Comparison of ENCODE assay signal across 14 cellular contexts in the genomic region with DNA sequence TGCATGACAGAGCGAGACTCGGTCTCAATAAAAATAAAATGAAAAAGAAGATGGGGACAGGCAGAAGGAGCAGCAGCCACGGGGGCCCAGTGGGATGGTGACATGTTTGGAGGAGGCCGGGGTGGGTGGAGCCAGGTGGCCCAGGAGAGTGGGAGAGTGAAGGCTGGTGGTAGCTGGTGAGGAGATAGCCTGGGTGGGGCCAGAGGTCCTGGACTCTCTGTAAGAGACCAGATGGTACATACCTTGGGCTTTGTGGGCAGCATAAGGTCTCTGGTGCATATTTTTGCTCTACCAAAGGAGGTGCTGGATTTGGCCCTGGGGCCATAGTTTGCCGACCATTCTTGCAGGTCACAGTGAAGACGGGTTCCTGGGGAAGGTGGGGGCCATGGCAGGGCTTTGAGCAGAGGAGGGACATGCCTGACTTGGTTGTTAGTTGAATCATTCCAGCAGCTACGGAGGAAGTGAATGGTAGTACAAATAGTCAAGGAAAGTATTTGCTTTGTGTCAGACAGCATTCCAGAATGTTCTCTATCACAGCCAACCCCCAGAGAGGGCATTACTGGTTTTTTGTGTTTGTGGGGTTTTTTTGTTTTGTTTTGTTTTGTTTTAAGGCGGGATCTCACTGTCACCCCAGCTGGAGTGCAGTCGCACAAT.
A peak's percentile ranks its signal among the peaks of the same experiment; 100 is the strongest.
DNase-seq lines count a peak whose midpoint lies in the region; ATAC-seq and TF ChIP-seq lines count a peak whose summit lies in the region.
"Had no signal": no experiment of that assay in that cellular context is flagged by ENCODE, and none has a peak within 500 bp of the region (broad histone marks: within the 10 kb centered on the region; RNA-seq: fewer than 3 reads in every experiment).

No MANE protein-coding gene starts in this region.

- peak overlapping the region; percentile 17 for H3K27ac ChIP-seq in CD4-positive, alpha-beta T cell (ENCODE audit: low read depth, low read length)
- H3K27ac ChIP-seq in RWPE1 = peak overlapping the region; percentile 54
- H3K27ac ChIP-seq in neural progenitor cell = no peak overlapping the region
- H3K27ac ChIP-seq in MM.1S (ENCODE audit: low read length) = no peak overlapping the region
- H3K27ac ChIP-seq: gastrocnemius medialis had no signal

- no peak for ATAC-seq in CD4-positive, alpha-beta T cell (ENCODE audit: poor library complexity)
- ATAC-seq in HG03342 (IDR thresholded peaks at IDR 0.05; ENCODE audit: unreplicated experiment) = no peak
- ATAC-seq: gastrocnemius medialis, left cardiac atrium had no signal

- H3K36me3 ChIP-seq in neural progenitor cell (no peaks in the 10 kb centered on the region), MM.1S (replicated peaks; ENCODE audit: insufficient read depth, low read length) (no peaks in the 10 kb centered on the region)

- CTCF ChIA-PET in CD4-positive, alpha-beta T cell (lab: Charles Lee) = no interaction called here
- CTCF ChIA-PET in RWPE1 (lab: Yijun Ruan, JAX) = no interaction called here

- intact Hi-C loops in CD4-positive, alpha-beta T cell (cut with DNase I, micrococcal nuclease) = loop anchor here in 1 of 2 experiments (2.0 kb wide), 1 partner anchor 15 kb away; no protein-coding TSS in a partner anchor

- H3K4me1 Mint-ChIP-seq in CD4-positive, alpha-beta T cell (ENCODE audit: low read depth) = peaks cover 26% of the 10 kb centered on the region
- peaks cover 3% of the 10 kb centered on the region for H3K4me1 Mint-ChIP-seq in neural progenitor cell

- DNase-seq in CD4-positive, alpha-beta T cell = no peak
- no peak for DNase-seq in RWPE1 (ENCODE audit: low spot score)
- DNase-seq in choroid plexus epithelial cell (ENCODE audit: low read depth) = peak; percentile 58
- DNase-seq in neural progenitor cell (ENCODE audit: low spot score) = no peak
- DNase-seq in MM.1S = no peak
- no peak for DNase-seq in GF-D8 (lab: John Stamatoyannopoulos, UW)
- no peak for DNase-seq in H4 (ENCODE audit: low spot score)
- DNase-seq: dorsolateral prefrontal cortex, gastrocnemius medialis, left cardiac atrium, MV-4-11, occipital lobe, SHP77 had no signal

- H4K20me1 ChIP-seq in neural progenitor cell (ENCODE audit: low read depth) (peaks cover 17% of the 10 kb centered on the region), MM.1S (ENCODE audit: insufficient read depth, low read length) (no peaks in the 10 kb centered on the region)

- no peaks in the 10 kb centered on the region for H3K27me3 ChIP-seq in CD4-positive, alpha-beta T cell (ENCODE audit: control insufficient read depth, insufficient read depth, low read length)
- H3K27me3 ChIP-seq in neural progenitor cell = no peaks in the 10 kb centered on the region
- H3K27me3 ChIP-seq in MM.1S (replicated peaks; ENCODE audit: insufficient read depth, low read length) = no peaks in the 10 kb centered on the region
- H3K27me3 ChIP-seq: dorsolateral prefrontal cortex, gastrocnemius medialis had no signal

- H3K27ac Mint-ChIP-seq in CD4-positive, alpha-beta T cell = peak overlapping the region; percentile 72
- H3K27ac Mint-ChIP-seq in neural progenitor cell = peak overlapping the region; percentile 93

- H3K79me2 ChIP-seq in neural progenitor cell (ENCODE audit: low read depth) (peaks cover 37% of the 10 kb centered on the region), MM.1S (ENCODE audit: low read length) (peaks cover 51% of the 10 kb centered on the region)

- H3K9ac ChIP-seq in neural progenitor cell (no peak overlapping the region), MM.1S (ENCODE audit: low read length) (no peak overlapping the region)

- no peaks in the 10 kb centered on the region for H3F3A ChIP-seq in neural progenitor cell (ENCODE audit: low read depth)
- H3F3A ChIP-seq in MM.1S (ENCODE audit: insufficient read depth, low read length) = no peaks in the 10 kb centered on the region

- no peak overlapping the region for H2AFZ ChIP-seq in neural progenitor cell (replicated peaks)
- no peak overlapping the region for H2AFZ ChIP-seq in MM.1S (ENCODE audit: low read length)

- H3K4me3 ChIP-seq in choroid plexus epithelial cell (ENCODE audit: low read depth, low read length) (no peak overlapping the region), neural progenitor cell (no peak overlapping the region), MM.1S (ENCODE audit: low read length) (no peak overlapping the region)
- H3K4me3 ChIP-seq: dorsolateral prefrontal cortex, gastrocnemius medialis had no signal

- POLR2A ChIA-PET in CD4-positive, alpha-beta T cell (lab: Charles Lee) = no interaction called here
- POLR2A ChIA-PET in RWPE1 (lab: Yijun Ruan, JAX; ENCODE audit: low non-redundant PET) = interaction anchor here (0.6 kb wide), 1 partner anchor 8 kb away, joined by 4 read pairs; no protein-coding TSS in a partner anchor

- H3K4me2 ChIP-seq in neural progenitor cell (no peak overlapping the region), MM.1S (ENCODE audit: low read depth, low read length) (no peak overlapping the region)

- H3K9me3 Mint-ChIP-seq in CD4-positive, alpha-beta T cell = no peaks in the 10 kb centered on the region
- H3K9me3 Mint-ChIP-seq in neural progenitor cell = no peaks in the 10 kb centered on the region

- H3K36me3 Mint-ChIP-seq in CD4-positive, alpha-beta T cell (ENCODE audit: low read depth) = peaks cover 63% of the 10 kb centered on the region
- peaks cover 4% of the 10 kb centered on the region for H3K36me3 Mint-ChIP-seq in neural progenitor cell

- no peaks in the 10 kb centered on the region for H3K4me1 ChIP-seq in neural progenitor cell
- no peaks in the 10 kb centered on the region for H3K4me1 ChIP-seq in MM.1S (ENCODE audit: low read length)
- H3K4me1 ChIP-seq: gastrocnemius medialis had no signal

- TF ChIP-seq CTCF in CD4-positive, alpha-beta T cell (IDR thresholded peaks at IDR 0.05) = no peak
- no peak for TF ChIP-seq CTCF in RWPE1 (conservative IDR thresholded peaks at IDR 0.05; ENCODE audit: low read depth)
- TF ChIP-seq CTCF in choroid plexus epithelial cell (conservative IDR thresholded peaks at IDR 0.05; ENCODE audit: low read depth, low read length) = no peak
- no peak for TF ChIP-seq CTCF in neural progenitor cell (IDR thresholded peaks at IDR 0.05)
- no peak for TF ChIP-seq CTCF in MM.1S (IDR thresholded peaks at IDR 0.05; ENCODE audit: low read length)

- H3K4me3 Mint-ChIP-seq in CD4-positive, alpha-beta T cell = no peak overlapping the region
- H3K4me3 Mint-ChIP-seq in neural progenitor cell = no peak overlapping the region

- H3K9me2 ChIP-seq in MM.1S (replicated peaks; ENCODE audit: insufficient read depth, low read length) = no peaks in the 10 kb centered on the region

- no peaks in the 10 kb centered on the region for H3K9me3 ChIP-seq in CD4-positive, alpha-beta T cell (ENCODE audit: control insufficient read depth, low read length)
- H3K9me3 ChIP-seq in neural progenitor cell (ENCODE audit: low read depth) (no peaks in the 10 kb centered on the region), MM.1S (replicated peaks; ENCODE audit: insufficient read depth, low read length) (no peaks in the 10 kb centered on the region)
- H3K9me3 ChIP-seq: gastrocnemius medialis had no signal

- H3K27me3 Mint-ChIP-seq in CD4-positive, alpha-beta T cell = no peaks in the 10 kb centered on the region
- peaks cover 2% of the 10 kb centered on the region for H3K27me3 Mint-ChIP-seq in neural progenitor cell (ENCODE audit: insufficient read depth, low read depth)

Comparison
In these comparisons a context has a peak if more than half of its experiments do, and no peak if none do; other contexts are left out.
1. H3K27ac ChIP-seq: peak in CD4-positive, alpha-beta T cell (single experiment) and RWPE1 (single experiment); none in neural progenitor cell (single experiment) and MM.1S (single experiment).